8 cellular contexts compared by ENCODE assay signal in genomic region chr19:1725100-1726064, GRCh38. TPM values are rescaled to one million over a fixed set of nuclear protein-coding genes. Genes with fewer than 3 reads are reported as not detected.
DNase-seq lines count a peak whose midpoint lies in the region; ATAC-seq and TF ChIP-seq lines count a peak whose summit lies in the region.

No MANE protein-coding gene starts in this region.

- H3K27ac Mint-ChIP-seq in activated T-helper 1 cell treated with anti-CD3 and anti-CD28 coated beads, Interleukin-12 subunit alpha, Interleukin-12 subunit beta, Interleukin-2, Interleukin-4 antibody, amounts not matched to agents 30 ng/mL and 10 ng/mL and 1 ng/mL, durations not matched to agents 14 hours and 24 hours and 36 hours, result no peak overlapping the region

- H3K27me3 Mint-ChIP-seq in activated T-helper 1 cell treated with anti-CD3 and anti-CD28 coated beads, Interleukin-12 subunit alpha, Interleukin-12 subunit beta, Interleukin-2, Interleukin-4 antibody, amounts not matched to agents 30 ng/mL and 10 ng/mL and 1 ng/mL, durations not matched to agents 14 hours and 24 hours and 36 hours (ENCODE audit: insufficient read depth), result peaks cover 34% of the 10 kb centered on the region

- TF ChIP-seq EP300 in gastroesophageal sphincter (IDR thresholded peaks at IDR 0.05), result no peak

- no peak overlapping the region for H3K27ac ChIP-seq in gastroesophageal sphincter

- intact Hi-C loops in activated T-helper 1 cell treated with anti-CD3 and anti-CD28 coated beads, Interleukin-12 subunit alpha, Interleukin-12 subunit beta, Interleukin-2, Interleukin-4 antibody, amounts not matched to agents 30 ng/mL and 10 ng/mL and 1 ng/mL, durations not matched to agents 14 hours and 24 hours and 36 hours (cut with micrococcal nuclease), result no loop called here

- H3K36me3 Mint-ChIP-seq in activated T-helper 1 cell treated with anti-CD3 and anti-CD28 coated beads, Interleukin-12 subunit alpha, Interleukin-12 subunit beta, Interleukin-2, Interleukin-4 antibody, amounts not matched to agents 30 ng/mL and 10 ng/mL and 1 ng/mL, durations not matched to agents 14 hours and 24 hours and 36 hours (ENCODE audit: low read depth), result no peaks in the 10 kb centered on the region

- no peaks in the 10 kb centered on the region for H3K9me3 ChIP-seq in gastroesophageal sphincter

- ATAC-seq in gastroesophageal sphincter, result peak; percentile 78
- peak; percentile 28 for ATAC-seq in omental fat pad (ENCODE audit: low FRiP score)
- no peak for ATAC-seq in esophagus mucosa
- ATAC-seq in HG03439 (IDR thresholded peaks at IDR 0.05; ENCODE audit: unreplicated experiment), result no peak

- peaks cover 5% of the 10 kb centered on the region for H3K4me1 Mint-ChIP-seq in activated T-helper 1 cell treated with anti-CD3 and anti-CD28 coated beads, Interleukin-12 subunit alpha, Interleukin-12 subunit beta, Interleukin-2, Interleukin-4 antibody, amounts not matched to agents 30 ng/mL and 10 ng/mL and 1 ng/mL, durations not matched to agents 14 hours and 24 hours and 36 hours (ENCODE audit: low read depth)

- H3K4me3 ChIP-seq in gastroesophageal sphincter, result peak overlapping the region; percentile 13 to 50

- peaks cover 94% of the 10 kb centered on the region for H3K27me3 ChIP-seq in gastroesophageal sphincter

- peak overlapping the region; percentile 59 for H3K4me3 Mint-ChIP-seq in activated T-helper 1 cell treated with anti-CD3 and anti-CD28 coated beads, Interleukin-12 subunit alpha, Interleukin-12 subunit beta, Interleukin-2, Interleukin-4 antibody, amounts not matched to agents 30 ng/mL and 10 ng/mL and 1 ng/mL, durations not matched to agents 14 hours and 24 hours and 36 hours

- no peaks in the 10 kb centered on the region for H3K36me3 ChIP-seq in gastroesophageal sphincter

- TF ChIP-seq CTCF in gastroesophageal sphincter (IDR thresholded peaks at IDR 0.05), result peak in 1 of 4 experiments; percentile 8
- TF ChIP-seq CTCF in omental fat pad (IDR thresholded peaks at IDR 0.05), result no peak

- H3K9me3 Mint-ChIP-seq in activated T-helper 1 cell treated with anti-CD3 and anti-CD28 coated beads, Interleukin-12 subunit alpha, Interleukin-12 subunit beta, Interleukin-2, Interleukin-4 antibody, amounts not matched to agents 30 ng/mL and 10 ng/mL and 1 ng/mL, durations not matched to agents 14 hours and 24 hours and 36 hours, result no peaks in the 10 kb centered on the region

- 94% methylated on average over 2 of the region's 90 CpGs; no CpG with 5 or more reads in 1 of the 2 donors for WGBS in gastroesophageal sphincter (ENCODE audit: low coverage in 1 of 2), 2 donors

- H3K4me1 ChIP-seq in gastroesophageal sphincter, result peaks cover 0 to 13% (median 4%) of the 10 kb centered on the region in 3 donors

- DNase-seq in ELF-1 (ENCODE audit: low read depth, low spot score) (peak; percentile 78), NCI-H1930 (lab: John Stamatoyannopoulos, UW) (peak; percentile 18 to 67), omental fat pad (ENCODE audit: low spot score) (no peak), DMS153 (lab: John Stamatoyannopoulos, UW) (no peak)
- peak; percentile 26 for DNase-seq in activated T-helper 1 cell treated with anti-CD3 and anti-CD28 coated beads, Interleukin-12 subunit alpha, Interleukin-12 subunit beta, Interleukin-2, Interleukin-4 antibody, amounts not matched to agents 30 ng/mL and 10 ng/mL and 1 ng/mL, durations not matched to agents 14 hours and 24 hours and 36 hours (ENCODE audit: low spot score)

- no peak for TF ChIP-seq POLR2A in gastroesophageal sphincter (IDR thresholded peaks at IDR 0.05)

RNA-seq across cellular contexts. Expression of gene ONECUT3, which starts 27.9 kb away (rescaled TPM):
- total RNA-seq in activated T-helper 1 cell treated with anti-CD3 and anti-CD28 coated beads, Interleukin-12 subunit alpha, Interleukin-12 subunit beta, Interleukin-2, Interleukin-4 antibody, amounts not matched to agents 30 ng/mL and 10 ng/mL and 1 ng/mL, durations not matched to agents 14 hours and 24 hours and 36 hours, result not detected in 2 replicates
- total RNA-seq in gastroesophageal sphincter (under 1 TPM in 1 of 4 donors, not detected in 3; 0.04 TPM), omental fat pad (not detected), esophagus mucosa (not detected)

Comparison
In these comparisons a context has a peak if more than half of its experiments do, and no peak if none do; other contexts are left out.
1. DNase-seq: peak in ELF-1 (single experiment), NCI-H1930 (2 of 2) and activated T-helper 1 cell treated with anti-CD3 and anti-CD28 coated beads, Interleukin-12 subunit alpha, Interleukin-12 subunit beta, Interleukin-2, Interleukin-4 antibody, amounts not matched to agents 30 ng/mL and 10 ng/mL and 1 ng/mL, durations not matched to agents 14 hours and 24 hours and 36 hours (single experiment); none in omental fat pad (single experiment) and DMS153 (single experiment).
2. ATAC-seq: peak in gastroesophageal sphincter (single experiment) and omental fat pad (single experiment); none in esophagus mucosa (single experiment) and HG03439 (single experiment).